Comparison of ENCODE assay signal across 8 cellular contexts in genomic region chr15:48897144-48897814, GRCh38. TPM values are rescaled to one million over a fixed set of nuclear protein-coding genes. Genes with fewer than 3 reads are reported as not detected.
DNase-seq lines count a peak whose midpoint lies in the region; FAIRE-seq and TF ChIP-seq lines count a peak whose summit lies in the region.
"Had no signal": no experiment of that assay in that cellular context is flagged by ENCODE, and none has a peak within 500 bp of the region (broad histone marks: within the 10 kb centered on the region; RNA-seq: fewer than 3 reads in every experiment).

No MANE protein-coding gene starts in this region.

- H3K27me3 ChIP-seq in HUES64 (ENCODE audit: insufficient read depth, low read length), result no peaks in the 10 kb centered on the region

- H3K9ac ChIP-seq in HUES64 (ENCODE audit: low read depth, low read length), result peak overlapping the region; percentile 36; the same call in 1 of the 2 replicates

- peaks cover 0 to 3% (median 0%) of the 10 kb centered on the region in 5 experiments for H3K9me3 Mint-ChIP-seq in brain

- DNase-seq in iris pigment epithelial cell (ENCODE audit: low read depth), result peak; percentile 83
- DNase-seq in GDM1 (lab: John Stamatoyannopoulos, UW), result no peak
- no peak for DNase-seq in D721Med (ENCODE audit: insufficient read length, low spot score)
- no peak for DNase-seq in effector CD4-positive, alpha-beta T cell

- H3K36me3 Mint-ChIP-seq in brain, result no peaks in the 10 kb centered on the region

- 82% methylated on average over 7 of the region's 8 CpGs for WGBS in HUES64

- no peak overlapping the region for H3K4me3 ChIP-seq in HUES64 (ENCODE audit: low read length)

- peaks cover 3% of the 10 kb centered on the region for H3K27me3 Mint-ChIP-seq in brain

- no peaks in the 10 kb centered on the region for H3K9me3 ChIP-seq in HUES64 (ENCODE audit: insufficient read depth, low read depth, low read length)

- TF ChIP-seq CTCF in brain (conservative IDR thresholded peaks at IDR 0.05) (no peak), D721Med (IDR thresholded peaks at IDR 0.05; ENCODE audit: insufficient read depth, missing control alignments) (no peak)

- no peaks in the 10 kb centered on the region for H3K36me3 ChIP-seq in HUES64 (ENCODE audit: insufficient read depth, low read length)

- peak overlapping the region; percentile 55 to 93 (median 92) for H3K27ac Mint-ChIP-seq in brain

- H3K27ac ChIP-seq in HUES64 (ENCODE audit: low read depth, low read length), result peak overlapping the region; percentile 32; the same call in 1 of the 2 replicates
- H3K27ac ChIP-seq in temporal lobe (ENCODE audit: low read depth, low read length), result peak overlapping the region; percentile 90

- H3K4me3 Mint-ChIP-seq in brain, result peak overlapping the region; percentile 51 to 75 (median 68)

- peaks cover 24% of the 10 kb centered on the region for H3K4me1 Mint-ChIP-seq in brain

- FAIRE-seq in D721Med (lab: Jason Lieb, UNC), result no peak
- FAIRE-seq: TTC549 had no signal

- peaks cover 17% of the 10 kb centered on the region for H3K4me1 ChIP-seq in HUES64 (ENCODE audit: insufficient read depth, low read length)

RNA-seq across cellular contexts. Expression of gene EID1, which starts 19.3 kb away (rescaled TPM):
- 152 TPM for polyA plus RNA-seq in HUES64 (2013, experiment 1 of 2)
- polyA plus RNA-seq in HUES64 (2013, experiment 2 of 2), result 154 TPM
- 130 TPM for polyA plus RNA-seq in brain (ENCODE audit: insufficient read depth, low read depth, low replicate concordance)
- total RNA-seq in temporal lobe, result 157 TPM
